Comparison of ENCODE assay signal across 15 cellular contexts in genomic region chr17:64387545-64388171, GRCh38. TPM values are rescaled to one million over a fixed set of nuclear protein-coding genes. Genes with fewer than 3 reads are reported as not detected.
A peak's percentile ranks its signal among the peaks of the same experiment; 100 is the strongest.
DNase-seq lines count a peak whose midpoint lies in the region; ATAC-seq, FAIRE-seq and TF ChIP-seq lines count a peak whose summit lies in the region.
"Had no signal": no experiment of that assay in that cellular context is flagged by ENCODE, and none has a peak within 500 bp of the region (broad histone marks: within the 10 kb centered on the region; RNA-seq: fewer than 3 reads in every experiment).

No MANE protein-coding gene starts in this region.

- H3K27ac Mint-ChIP-seq in naive thymus-derived CD4-positive, alpha-beta T cell, result peak overlapping the region in 6 of 9 donors; percentile 62 to 94 (median 80)
- H3K27ac Mint-ChIP-seq: activated CD4-positive, alpha-beta memory T cell treated with anti-CD3 and anti-CD28 coated beads for 36 hours had no signal

- H2AFZ ChIP-seq in H1 (ENCODE audit: low read length), result peak overlapping the region; percentile 56

- H3K9me3 ChIP-seq in H1 (ENCODE audit: insufficient read depth in 2 of 2, low read depth in 1 of 2, low read length in 1 of 2) (no peaks in the 10 kb centered on the region), uterus (no peaks in the 10 kb centered on the region)
- no peaks in the 10 kb centered on the region for H3K9me3 ChIP-seq in naive thymus-derived CD4-positive, alpha-beta T cell (ENCODE audit: control insufficient read depth in 2 of 3, low read length in 3 of 3)

- H2AK5ac ChIP-seq in H1 (ENCODE audit: low read depth, low read length), result no peak overlapping the region

- DNase-seq in Right ventricle myocardium superior (peak; percentile 45), Right ventricle myocardium inferior (ENCODE audit: missing footprints) (no peak), H1 (ENCODE audit: low read depth in 1 of 2, low spot score in 2 of 2) (no peak), uterus (no peak), NOMO-1 treated with dmso at 0.1 percent for 144 hours (lab: John Stamatoyannopoulos, UW; ENCODE audit: unreplicated experiment) (no peak), GOT3 (lab: John Stamatoyannopoulos, UW) (no peak)
- peak in 1 of 9 donors; percentile 19 for DNase-seq in naive thymus-derived CD4-positive, alpha-beta T cell
- DNase-seq: activated CD4-positive, alpha-beta memory T cell treated with anti-CD3 and anti-CD28 coated beads for 36 hours; DND-41; glutamatergic neuron; NCI-H1436 treated with DMSO at 0.1 percent for 48 hours; T-cell had no signal

- no peak overlapping the region for H4K5ac ChIP-seq in H1 (ENCODE audit: insufficient read length, low read depth, low read length)

- no peak for ATAC-seq in Right ventricle myocardium superior (ENCODE audit: poor library complexity)
- ATAC-seq in Right ventricle myocardium inferior, result no peak
- ATAC-seq in naive thymus-derived CD4-positive, alpha-beta T cell, result no peak
- no peak for ATAC-seq in GM18867 (IDR thresholded peaks at IDR 0.05; ENCODE audit: unreplicated experiment)
- ATAC-seq: T-cell had no signal

- no peak for TF ChIP-seq EP300 in H1 (IDR thresholded peaks at IDR 0.05; ENCODE audit: borderline replicate concordance in 1 of 2, low read depth in 2 of 2, low read length in 2 of 2)

- peaks cover 4 to 33% (median 16%) of the 10 kb centered on the region in 5 donors for H3K36me3 Mint-ChIP-seq in naive thymus-derived CD4-positive, alpha-beta T cell
- H3K36me3 Mint-ChIP-seq: activated CD4-positive, alpha-beta memory T cell treated with anti-CD3 and anti-CD28 coated beads for 36 hours had no signal

- H3K4me3 ChIP-seq in H1 (ENCODE audit: extremely low read depth in 1 of 4, insufficient read depth in 2 of 4, low read depth in 3 of 4, low read length in 4 of 4) (no peak overlapping the region), uterus (peak overlapping the region; percentile 18 to 23)
- no peak overlapping the region for H3K4me3 ChIP-seq in naive thymus-derived CD4-positive, alpha-beta T cell (ENCODE audit: low read length)

- H3K9me3 Mint-ChIP-seq in naive thymus-derived CD4-positive, alpha-beta T cell, result no peaks in the 10 kb centered on the region
- H3K9me3 Mint-ChIP-seq: activated CD4-positive, alpha-beta memory T cell treated with anti-CD3 and anti-CD28 coated beads for 36 hours; T-cell had no signal

- no peaks in the 10 kb centered on the region for H3K79me1 ChIP-seq in H1 (ENCODE audit: low read depth, low read length)

- H3K27me3 ChIP-seq in H1 (replicated peaks in 1 of 4; ENCODE audit: control insufficient read depth in 3 of 4, extremely low read depth in 1 of 4, insufficient read depth in 3 of 4, low read length in 3 of 4) (no peaks in the 10 kb centered on the region), uterus (no peaks in the 10 kb centered on the region)
- no peaks in the 10 kb centered on the region for H3K27me3 ChIP-seq in naive thymus-derived CD4-positive, alpha-beta T cell (ENCODE audit: control insufficient read depth in 2 of 2, insufficient read depth in 2 of 2, low read length in 2 of 2)

- H3K9ac ChIP-seq in H1 (replicated peaks in 1 of 4; ENCODE audit: extremely low read depth in 1 of 4, low read depth in 3 of 4, low read length in 3 of 4), result no peak overlapping the region

- H3K4me1 ChIP-seq in H1 (replicated peaks in 1 of 4; ENCODE audit: control insufficient read depth in 3 of 4, insufficient read depth in 4 of 4, low read length in 3 of 4), result peaks cover 0 to 5% (median 0%) of the 10 kb centered on the region in 4 experiments; a peak in 2 of 7 replicates
- peaks cover 20% of the 10 kb centered on the region in 2 donors for H3K4me1 ChIP-seq in naive thymus-derived CD4-positive, alpha-beta T cell (ENCODE audit: control insufficient read depth in 2 of 2, insufficient read depth in 2 of 2, low read length in 2 of 2)
- no peaks in the 10 kb centered on the region for H3K4me1 ChIP-seq in uterus

- TF ChIP-seq CTCF in H1 (IDR thresholded peaks at IDR 0.05; ENCODE audit: control extremely low read depth in 1 of 3, insufficient read depth in 1 of 3, low read depth in 1 of 3, low read length in 3 of 3) (no peak), uterus (IDR thresholded peaks at IDR 0.05) (no peak)

- H3K4me2 ChIP-seq in H1 (ENCODE audit: insufficient read depth in 1 of 2, low read depth in 2 of 2, low read length in 2 of 2), result no peak overlapping the region

- no peaks in the 10 kb centered on the region for H3K36me3 ChIP-seq in H1 (ENCODE audit: control insufficient read depth in 2 of 4, insufficient read depth in 4 of 4, low read length in 3 of 4)
- H3K36me3 ChIP-seq in naive thymus-derived CD4-positive, alpha-beta T cell (ENCODE audit: control insufficient read depth in 2 of 3, insufficient read depth in 3 of 3, low read length in 3 of 3), result peaks cover 0 to 42% (median 0%) of the 10 kb centered on the region in 3 experiments
- H3K36me3 ChIP-seq in uterus, result no peaks in the 10 kb centered on the region

- no peak overlapping the region for H2BK20ac ChIP-seq in H1 (ENCODE audit: low read length)

- no peak overlapping the region; the same call in 1 of the 2 replicates for H3K18ac ChIP-seq in H1 (ENCODE audit: extremely low read depth, low read length)

- H3K4me3 Mint-ChIP-seq in naive thymus-derived CD4-positive, alpha-beta T cell, result peak overlapping the region in 7 of 10 donors; percentile 5 to 65 (median 36)
- H3K4me3 Mint-ChIP-seq: activated CD4-positive, alpha-beta memory T cell treated with anti-CD3 and anti-CD28 coated beads for 36 hours had no signal

- no peak overlapping the region for H2BK12ac ChIP-seq in H1 (ENCODE audit: low read depth, low read length)

- intact Hi-C loops in Right ventricle myocardium superior (cut with DNase I) (no loop called here), Right ventricle myocardium inferior (cut with DNase I) (no loop called here), uterus (cut with DNase I; ENCODE audit: low total_unique reads) (no loop called here)
- intact Hi-C loops in naive thymus-derived CD4-positive, alpha-beta T cell (cut with micrococcal nuclease), result no loop called here

- peaks cover 40 to 92% (median 55%) of the 10 kb centered on the region in 7 donors for H3K4me1 Mint-ChIP-seq in naive thymus-derived CD4-positive, alpha-beta T cell

- no peak overlapping the region for H2BK15ac ChIP-seq in H1 (ENCODE audit: low read length)

- no peak for FAIRE-seq in H1 (lab: Jason Lieb, UNC)
- FAIRE-seq: GM12892 had no signal

- no peak overlapping the region for H3K14ac ChIP-seq in H1 (ENCODE audit: insufficient read length)

- no peak overlapping the region for H4K91ac ChIP-seq in H1 (replicated peaks; ENCODE audit: insufficient read length, low read length)

- H3K27ac ChIP-seq in H1 (ENCODE audit: low read depth, low read length) (no peak overlapping the region), uterus (peak overlapping the region; percentile 62 to 76)
- H3K27ac ChIP-seq in naive thymus-derived CD4-positive, alpha-beta T cell (ENCODE audit: low read depth, low read length), result no peak overlapping the region

- H3K4ac ChIP-seq in H1 (replicated peaks; ENCODE audit: insufficient read length, low read depth, low read length), result no peak overlapping the region

- H3K23me2 ChIP-seq in H1 (ENCODE audit: low read depth, low read length), result no peaks in the 10 kb centered on the region

- WGBS in H1 (ENCODE audit: extremely low coverage in 1 of 2, insufficient coverage in 1 of 2, insufficient read length in 1 of 2, insufficient replicate concordance in 2 of 2, low coverage in 1 of 2, low lambda C conversion rate in 2 of 2, missing lambda C conversion rate in 1 of 2), 2 experiments, result 94% methylated on average over 16 of the region's 16 CpGs; no CpG with 5 or more reads in 1 of the 2 experiments

- H3K27me3 Mint-ChIP-seq in naive thymus-derived CD4-positive, alpha-beta T cell, result peaks cover 0 to 7% (median 0%) of the 10 kb centered on the region in 5 donors
- H3K27me3 Mint-ChIP-seq: activated CD4-positive, alpha-beta memory T cell treated with anti-CD3 and anti-CD28 coated beads for 36 hours had no signal

- no peak overlapping the region for H3K23ac ChIP-seq in H1 (ENCODE audit: insufficient read length)

- POLR2A ChIA-PET in H1 (lab: Charles Lee; ENCODE audit: partially characterized antibody), result no interaction called here
- POLR2A ChIA-PET in naive thymus-derived CD4-positive, alpha-beta T cell (lab: Charles Lee), result interaction anchor here (1.8 to 1.9 kb wide), 2 partner anchors 25 to 118 kb away, joined by 6 to 7 read pairs; partner anchors contain the start of genes CEP95 and DDX5

- no peak for TF ChIP-seq RAD21 in H1 (IDR thresholded peaks at IDR 0.05 in 1 of 2, conservative IDR thresholded peaks at IDR 0.05 in 1 of 2; ENCODE audit: low read depth in 2 of 2, low read length in 2 of 2)

- no peak overlapping the region for H3K56ac ChIP-seq in H1 (replicated peaks; ENCODE audit: insufficient read length, low read depth, low read length)

- no peaks in the 10 kb centered on the region for H4K20me1 ChIP-seq in H1 (replicated peaks in 1 of 2; ENCODE audit: control insufficient read depth in 1 of 2, insufficient read depth in 2 of 2, low read length in 2 of 2)

- H3K79me2 ChIP-seq in H1 (ENCODE audit: control insufficient read depth in 1 of 2, insufficient read depth in 2 of 2, low read length in 2 of 2), result no peaks in the 10 kb centered on the region

- H4K8ac ChIP-seq in H1 (ENCODE audit: extremely low read depth, insufficient read depth, low read length), result no peak overlapping the region; the same call in 1 of the 2 replicates

- CTCF ChIA-PET in H1 (lab: Charles Lee; ENCODE audit: partially characterized antibody), result no interaction called here
- CTCF ChIA-PET in naive thymus-derived CD4-positive, alpha-beta T cell (lab: Charles Lee), result no interaction called here

- TF ChIP-seq POLR2A in H1 (IDR thresholded peaks at IDR 0.05; ENCODE audit: control extremely low read depth in 1 of 2, low read depth in 2 of 2, low read length in 2 of 2) (no peak), uterus (IDR thresholded peaks at IDR 0.05) (no peak)

- H2BK5ac ChIP-seq in H1 (ENCODE audit: low read depth, low read length), result no peak overlapping the region

- H2BK120ac ChIP-seq in H1 (replicated peaks; ENCODE audit: low read depth, low read length), result no peak overlapping the region

RNA-seq across cellular contexts. Expression of gene PECAM1, which starts 3.0 kb away (rescaled TPM):
- 89.9 TPM for total RNA-seq in Right ventricle myocardium superior
- total RNA-seq in Right ventricle myocardium inferior, result 116 TPM
- total RNA-seq in H1 (2021; fragmentation: NEBNext Ultra II Directional; extraction: Animal tissue kit (Norgen Biotek cat#: 25700)), result 0.37 TPM in 1 of 2 replicates, not detected in the other
- polyA plus RNA-seq in H1 (2011; rRNA removed), result 0.03 and 0.08 TPM in 2 replicates
- 0.08 TPM for polyA plus RNA-seq in H1 (2011; cell fraction: cytosol; rRNA removed)
- 0.01 TPM for polyA plus RNA-seq in H1 (2011; cell fraction: nucleus; rRNA removed)
- polyA plus RNA-seq in H1 (2012, experiment 1 of 2), result 0.36 to 0.40 TPM in 2 of 4 replicates, not detected in the others
- not detected for polyA plus RNA-seq in H1 (2012, experiment 2 of 2)
- 0.18 TPM for polyA plus RNA-seq in H1 (2013, experiment 1 of 2)
- polyA plus RNA-seq in H1 (2013, experiment 2 of 2), result 0.22 TPM
- polyA minus RNA-seq in H1 (2011; rRNA and poly(A)+ RNA removed), result 0.15 and 2.1 TPM in 2 replicates
- polyA minus RNA-seq in H1 (2011; cell fraction: cytosol; rRNA and poly(A)+ RNA removed), result not detected
- polyA minus RNA-seq in H1 (2011; cell fraction: nucleus; rRNA and poly(A)+ RNA removed), result not detected
- total RNA-seq in naive thymus-derived CD4-positive, alpha-beta T cell, result 100 to 1,000 TPM in 1 of 5 experiments, 10 to 100 TPM in 4; 10.0 to 224 (median 60.1) TPM
- 100 to 1,000 TPM in 1 of 2 donors, 10 to 100 TPM in 1; 91.1 to 180 TPM for polyA plus RNA-seq in naive thymus-derived CD4-positive, alpha-beta T cell
- 100 to 1,000 TPM in 3 of 4 donors, 10 to 100 TPM in 1; 77.6 to 551 (median 190) TPM for total RNA-seq in uterus
- polyA plus RNA-seq: AG04450 had no signal

Comparison
In these comparisons a context has a peak if more than half of its experiments do, and no peak if none do; other contexts are left out.
1. H3K27ac ChIP-seq: peak in uterus (2 of 2); none in H1 (single experiment) and naive thymus-derived CD4-positive, alpha-beta T cell (single experiment).
2. H3K4me3 ChIP-seq: peak in uterus (2 of 2); none in H1 (0 of 4) and naive thymus-derived CD4-positive, alpha-beta T cell (single experiment).